In genomic region chr2:112645396-112646101, GRCh38 we compare ENCODE assay signal across 1 cellular context.
A peak's percentile ranks its signal among the peaks of the same experiment; 100 is the strongest.
TF ChIP-seq lines count a peak whose summit lies in the region.

SLC20A1 (plus strand) TSS chr2:112645939; CDS start chr2:112646829, 890 bp downstream.

TF ChIP-seq in HepG2, 621 proteins besides CTCF, POLR2A, EP300 and RAD21 (continued from another document and continues in another):
- TF ChIP-seq HCFC1 (IDR thresholded peaks at IDR 0.05; ENCODE audit: low read depth, low read length) (peak; percentile 19; the same call in 1 of the 2 replicates), E2F5 (CRISPR knock-in tag; conservative IDR thresholded peaks at IDR 0.05) (no peak; the same call in none of the 2 replicates), ZNF619 (CRISPR knock-in tag; IDR thresholded peaks at IDR 0.05) (no peak), CBX5 (CRISPR knock-in tag; IDR thresholded peaks at IDR 0.05; ENCODE audit: borderline replicate concordance) (no peak), STAT5B (CRISPR knock-in tag; IDR thresholded peaks at IDR 0.05) (peak; percentile 17; the same call in 1 of the 2 replicates), ZNF646 (CRISPR knock-in tag; IDR thresholded peaks at IDR 0.05) (no peak; the same call in 1 of the 2 replicates), CSRNP2 (CRISPR knock-in tag; conservative IDR thresholded peaks at IDR 0.05; ENCODE audit: low read depth) (no peak), TFAP4 (IDR thresholded peaks at IDR 0.05; ENCODE audit: borderline replicate concordance, low read depth) (0 out of 2 replicates have a peak, but pooled peaks have one; percentile 8), BCL6 (CRISPR knock-in tag; IDR thresholded peaks at IDR 0.05) (peak; percentile 56; the same call in 1 of the 2 replicates), AHDC1 (CRISPR knock-in tag; IDR thresholded peaks at IDR 0.05; ENCODE audit: borderline replicate concordance) (no peak), UBTF (CRISPR knock-in tag; IDR thresholded peaks at IDR 0.05) (peak; percentile 82), PHB2 (IDR thresholded peaks at IDR 0.05; ENCODE audit: partially characterized antibody) (no peak), ZNF24 (IDR thresholded peaks at IDR 0.05) (no peak), EHMT2 (IDR thresholded peaks at IDR 0.05; ENCODE audit: borderline replicate concordance, low read depth, low read length) (no peak), MLLT10 (CRISPR knock-in tag; IDR thresholded peaks at IDR 0.05) (no peak), ZNF841 (CRISPR knock-in tag; IDR thresholded peaks at IDR 0.05; ENCODE audit: borderline replicate concordance) (no peak), ZNF30 (CRISPR knock-in tag; IDR thresholded peaks at IDR 0.05) (no peak), SAP130 (CRISPR knock-in tag; IDR thresholded peaks at IDR 0.05; ENCODE audit: low read depth) (peak; percentile 92), MYC (CRISPR knock-in tag; IDR thresholded peaks at IDR 0.05; ENCODE audit: borderline replicate concordance) (peak; percentile 94), ZNF512B (CRISPR knock-in tag; IDR thresholded peaks at IDR 0.05; ENCODE audit: borderline replicate concordance) (0 out of 2 replicates have a peak, but pooled peaks have one; percentile 9), KLF15 (CRISPR knock-in tag; IDR thresholded peaks at IDR 0.05; ENCODE audit: borderline replicate concordance) (0 out of 2 replicates have a peak, but pooled peaks have one; percentile 36), HIVEP1 (CRISPR knock-in tag; IDR thresholded peaks at IDR 0.05) (peak; percentile 81), ZNF513 (CRISPR knock-in tag; conservative IDR thresholded peaks at IDR 0.05) (no peak), ZMAT3 (CRISPR knock-in tag; conservative IDR thresholded peaks at IDR 0.05) (peak; percentile 80; the same call in 1 of the 2 replicates), ZNF577 (CRISPR knock-in tag; IDR thresholded peaks at IDR 0.05; ENCODE audit: borderline replicate concordance, low read depth) (no peak), ZNF460 (CRISPR knock-in tag; IDR thresholded peaks at IDR 0.05; ENCODE audit: borderline replicate concordance) (no peak), ZNF777 (CRISPR knock-in tag; IDR thresholded peaks at IDR 0.05) (no peak; the same call in 1 of the 2 replicates), HMGXB4 (CRISPR knock-in tag; IDR thresholded peaks at IDR 0.05; ENCODE audit: borderline replicate concordance in 1 of 2, low read depth in 1 of 2) (peak; percentile 81 to 92)
